23 cellular contexts compared by ENCODE assay signal in the genomic region with DNA sequence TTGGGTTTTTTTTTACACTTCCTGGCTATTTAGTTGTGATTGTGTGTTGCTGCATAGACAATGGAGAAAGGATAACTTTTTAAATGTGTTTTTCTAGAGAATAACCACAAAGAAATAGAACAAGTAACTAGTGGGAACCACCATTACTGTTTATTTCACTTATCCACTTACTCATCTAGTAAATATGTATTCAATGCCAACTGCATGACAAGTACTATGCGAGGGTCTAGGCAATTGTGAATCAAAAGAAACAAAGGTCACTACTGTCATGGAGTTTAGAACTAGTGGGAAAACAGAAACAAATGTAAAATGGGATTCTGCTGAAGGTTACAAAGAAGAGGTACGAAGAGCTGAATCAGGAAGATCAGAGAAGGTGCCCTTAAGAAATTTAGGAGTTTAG.
DNase-seq lines count a peak whose midpoint lies in the region; ATAC-seq, FAIRE-seq and TF ChIP-seq lines count a peak whose summit lies in the region.
"Had no signal": no experiment of that assay in that cellular context is flagged by ENCODE, and none has a peak within 500 bp of the region (broad histone marks: within the 10 kb centered on the region; RNA-seq: fewer than 3 reads in every experiment).

No MANE protein-coding gene starts in this region.

- H3K36me3 Mint-ChIP-seq in GM23338 (ENCODE audit: low read depth) (no peaks in the 10 kb centered on the region), endothelial cell (ENCODE audit: low read depth, unreplicated experiment) (no peaks in the 10 kb centered on the region)
- H3K36me3 Mint-ChIP-seq: activated naive CD4-positive, alpha-beta T cell treated with anti-CD3 and anti-CD28 coated beads, Interleukin-2, amount 50 U/mL, for 72 hours had no signal

- TF ChIP-seq CTCF in GM23338 (conservative IDR thresholded peaks at IDR 0.05; ENCODE audit: low read depth in 2 of 2) (no peak), OCI-LY3 (IDR thresholded peaks at IDR 0.05; ENCODE audit: low read depth, low read length) (no peak), endothelial cell (IDR thresholded peaks at IDR 0.05; ENCODE audit: unreplicated experiment) (no peak)

- H3K36me3 ChIP-seq in GM23338 (ENCODE audit: insufficient read depth) (no peaks in the 10 kb centered on the region), OCI-LY3 (replicated peaks; ENCODE audit: low read depth, low read length) (no peaks in the 10 kb centered on the region)
- H3K36me3 ChIP-seq: upper lobe of left lung had no signal

- peaks cover 4% of the 10 kb centered on the region for H3K9me2 ChIP-seq in GM23338 (ENCODE audit: insufficient read depth)

- H3K27me3 Mint-ChIP-seq in GM23338 (ENCODE audit: insufficient read depth, low read depth, poor library complexity) (no peaks in the 10 kb centered on the region), endothelial cell (ENCODE audit: unreplicated experiment) (no peaks in the 10 kb centered on the region)

- no peaks in the 10 kb centered on the region for H4K20me1 ChIP-seq in GM23338 (replicated peaks; ENCODE audit: insufficient read depth)
- no peaks in the 10 kb centered on the region for H4K20me1 ChIP-seq in OCI-LY3 (ENCODE audit: insufficient read depth, low read length)

- H3K4me1 ChIP-seq in GM23338 (ENCODE audit: insufficient read depth) (peaks cover 14% of the 10 kb centered on the region; the same call in 1 of the 2 replicates), OCI-LY3 (ENCODE audit: low read length) (peaks cover 29% of the 10 kb centered on the region)
- H3K4me1 ChIP-seq: Caco-2, upper lobe of left lung had no signal

- H2AFZ ChIP-seq in GM23338 = no peak overlapping the region
- peak overlapping the region; percentile 17; the same call in 1 of the 2 replicates for H2AFZ ChIP-seq in OCI-LY3 (ENCODE audit: low read depth, low read length)

- H3K9me3 Mint-ChIP-seq in GM23338 (no peaks in the 10 kb centered on the region; the same call in 2 of the 3 replicates), endothelial cell (ENCODE audit: unreplicated experiment) (no peaks in the 10 kb centered on the region)

- ATAC-seq in GM23338 (no peak; the same call in 2 of the 3 replicates), HG02885 (IDR thresholded peaks at IDR 0.05; ENCODE audit: poor library complexity, unreplicated experiment) (no peak), GM18498 (IDR thresholded peaks at IDR 0.05; ENCODE audit: unreplicated experiment) (no peak)
- ATAC-seq: activated naive CD4-positive, alpha-beta T cell treated with anti-CD3 and anti-CD28 coated beads, Interleukin-2, amount 50 U/mL, for 72 hours; activated T-cell treated with anti-CD3 and anti-CD28 coated beads, Interleukin-2, amount 50 U/mL, for 72 hours had no signal

- H3K4me3 ChIP-seq in GM23338 (no peak overlapping the region), OCI-LY3 (ENCODE audit: low read length) (no peak overlapping the region)
- H3K4me3 ChIP-seq: upper lobe of left lung had no signal

- no peak overlapping the region for H3K9ac ChIP-seq in OCI-LY3 (ENCODE audit: low read length)

- no peak overlapping the region; the same call in 1 of the 2 replicates for H3K4me2 ChIP-seq in GM23338
- H3K4me2 ChIP-seq in OCI-LY3 (ENCODE audit: low read length) = no peak overlapping the region

- H3F3A ChIP-seq in GM23338 (replicated peaks; ENCODE audit: low read depth) = no peaks in the 10 kb centered on the region

- H3K9me3 ChIP-seq in OCI-LY3 (ENCODE audit: insufficient read depth, low read length) = no peaks in the 10 kb centered on the region
- H3K9me3 ChIP-seq: Caco-2, upper lobe of left lung had no signal

- no peak overlapping the region for H3K27ac ChIP-seq in GM23338 (ENCODE audit: low read depth)
- no peak overlapping the region for H3K27ac ChIP-seq in OCI-LY3 (ENCODE audit: low read length)
- H3K27ac ChIP-seq: upper lobe of left lung had no signal

- no peaks in the 10 kb centered on the region for H3K79me2 ChIP-seq in GM23338 (replicated peaks; ENCODE audit: insufficient read depth)
- H3K79me2 ChIP-seq in OCI-LY3 (ENCODE audit: low read length) = no peaks in the 10 kb centered on the region

- H3K4me1 Mint-ChIP-seq in GM23338 (peaks cover 16% of the 10 kb centered on the region), endothelial cell (ENCODE audit: unreplicated experiment) (peaks cover 21% of the 10 kb centered on the region)

- FAIRE-seq in GM12891 (lab: Jason Lieb, UNC) = no peak
- FAIRE-seq: bronchial epithelial cell, endometrium, islet of Langerhans had no signal

- H3K4me3 Mint-ChIP-seq in GM23338 = no peak overlapping the region
- H3K4me3 Mint-ChIP-seq in endothelial cell (ENCODE audit: unreplicated experiment) = no peak overlapping the region
- H3K4me3 Mint-ChIP-seq: activated T-cell treated with anti-CD3 and anti-CD28 coated beads, Interleukin-2, amount 50 U/mL, for 72 hours had no signal

- DNase-seq in GM23338 (ENCODE audit: low spot score) = no peak
- DNase-seq in endothelial cell (ENCODE audit: low spot score) = no peak
- DNase-seq in renal cortical epithelial cell (ENCODE audit: low read depth) = peak; percentile 21
- no peak for DNase-seq in NCI-H2196 treated with DMSO at 0.1 percent for 48 hours (lab: John Stamatoyannopoulos, UW; ENCODE audit: unreplicated experiment)
- DNase-seq in GM12891 (ENCODE audit: insufficient read length, low spot score) = no peak
- DNase-seq: activated CD4-positive, alpha-beta T cell treated with anti-CD3 and anti-CD28 coated beads for 1 hour; activated T-cell treated with anti-CD3 and anti-CD28 coated beads, Interleukin-2, amount 50 U/mL, for 72 hours; Caco-2; cortex of kidney; hippocampal formation; NCI-H1092 treated with DMSO at 0.1 percent for 48 hours; NCI-H2081 treated with DMSO at 0.1 percent for 48 hours; NCI-H524 treated with DMSO at 0.1 percent for 48 hours; retina; stimulated activated CD4-positive, alpha-beta T cell treated with anti-CD3 and anti-CD28 coated beads, Interleukin-12 subunit alpha, Interleukin-12 subunit beta, amount 100 ng/mL, for 4 hours; upper lobe of left lung had no signal

- no peak for TF ChIP-seq POLR2A in GM12891 (IDR thresholded peaks at IDR 0.05; ENCODE audit: low read depth, low read length)

- H3K27ac Mint-ChIP-seq in GM23338 = peak overlapping the region; percentile 3
- peak overlapping the region; percentile 81 for H3K27ac Mint-ChIP-seq in endothelial cell (ENCODE audit: unreplicated experiment)
- H3K27ac Mint-ChIP-seq: activated naive CD4-positive, alpha-beta T cell treated with anti-CD3 and anti-CD28 coated beads, Interleukin-2, amount 50 U/mL, for 72 hours; activated T-cell treated with anti-CD3 and anti-CD28 coated beads, Interleukin-2, amount 50 U/mL, for 72 hours had no signal

- H3K27me3 ChIP-seq in GM23338 (ENCODE audit: insufficient read depth) (no peaks in the 10 kb centered on the region), OCI-LY3 (ENCODE audit: low read depth, low read length) (no peaks in the 10 kb centered on the region)
- H3K27me3 ChIP-seq: upper lobe of left lung had no signal

TF ChIP-seq in GM23338, 12 proteins besides CTCF, POLR2A, EP300 and RAD21:
- TF ChIP-seq EZH2phosphoT487 (IDR thresholded peaks at IDR 0.05; ENCODE audit: unreplicated experiment) = no peak

TF ChIP-seq in GM12891, 5 proteins besides CTCF, POLR2A, EP300 and RAD21:
- TF ChIP-seq POU2F2 (IDR thresholded peaks at IDR 0.05; ENCODE audit: low read depth, low read length) = no peak
- no peak for TF ChIP-seq SPI1 (IDR thresholded peaks at IDR 0.05; ENCODE audit: low read depth, low read length)
- TF ChIP-seq TAF1 (IDR thresholded peaks at IDR 0.05; ENCODE audit: low read depth, low read length) = no peak
- no peak for TF ChIP-seq POLR2AphosphoS5 (IDR thresholded peaks at IDR 0.05; ENCODE audit: low read depth, low read length)
- TF ChIP-seq PAX5 (IDR thresholded peaks at IDR 0.05; ENCODE audit: insufficient read depth, low read length, severe bottlenecking) = no peak
